In the genomic region with DNA sequence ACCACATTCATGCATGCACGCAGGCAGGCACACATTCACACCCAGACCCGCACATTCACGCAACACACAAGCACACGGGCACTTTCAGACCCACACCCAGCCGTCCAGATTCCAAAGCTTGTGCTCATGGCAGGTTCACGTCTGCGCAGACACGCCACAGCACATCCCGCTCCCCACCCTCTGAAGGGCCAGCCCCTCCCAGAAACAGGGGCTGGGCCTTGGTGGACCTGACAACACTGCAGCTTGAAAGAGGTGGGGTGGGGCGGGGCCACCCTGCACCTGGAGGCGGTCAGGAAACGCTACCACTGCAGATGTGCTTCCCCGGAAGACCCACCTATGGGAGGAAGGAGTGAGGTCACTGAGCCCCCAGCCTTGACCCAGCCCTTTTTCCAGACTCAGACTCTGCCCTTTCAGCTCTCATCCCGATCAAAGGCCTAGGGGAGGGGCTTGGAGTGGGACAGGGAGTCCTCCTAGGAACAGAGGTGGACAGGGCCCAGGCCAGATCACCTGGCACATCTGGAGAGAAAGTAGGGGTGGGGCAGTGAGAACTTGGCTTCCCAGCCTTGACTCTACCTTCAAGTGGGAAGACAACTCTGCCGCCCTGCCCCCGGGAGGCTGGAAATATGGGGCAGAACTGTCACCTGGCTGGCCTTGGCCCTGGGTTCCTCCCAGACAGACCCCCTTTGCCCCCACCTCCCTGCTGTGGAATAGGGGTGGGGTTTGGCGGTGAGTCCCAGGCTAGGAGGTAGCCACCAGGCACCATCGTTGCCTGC, we compare ENCODE assay signal across 9 cellular contexts. TPM values are rescaled to one million over a fixed set of nuclear protein-coding genes. Genes with fewer than 3 reads are reported as not detected.
DNase-seq lines count a peak whose midpoint lies in the region; ATAC-seq, FAIRE-seq and TF ChIP-seq lines count a peak whose summit lies in the region.
"Had no signal": no experiment of that assay in that cellular context is flagged by ENCODE, and none has a peak within 500 bp of the region (broad histone marks: within the 10 kb centered on the region; RNA-seq: fewer than 3 reads in every experiment).

No MANE protein-coding gene starts in this region.

- no peak overlapping the region for H3K9ac ChIP-seq in astrocyte (ENCODE audit: low read length)

- no peaks in the 10 kb centered on the region for H3K27me3 ChIP-seq in astrocyte (ENCODE audit: insufficient read depth, low read length)

- H3K4me1 Mint-ChIP-seq in astrocyte (ENCODE audit: low read depth, unreplicated experiment) = peaks cover 14% of the 10 kb centered on the region
- peaks cover 6% of the 10 kb centered on the region for H3K4me1 Mint-ChIP-seq in activated naive CD8-positive, alpha-beta T cell treated with anti-CD3 and anti-CD28 coated beads, Interleukin-2, amount 50 U/mL, for 24 hours

- no peak overlapping the region for H3K4me3 Mint-ChIP-seq in astrocyte (ENCODE audit: unreplicated experiment)
- H3K4me3 Mint-ChIP-seq in activated naive CD8-positive, alpha-beta T cell treated with anti-CD3 and anti-CD28 coated beads, Interleukin-2, amount 50 U/mL, for 24 hours = no peak overlapping the region
- H3K4me3 Mint-ChIP-seq: T-cell had no signal

- H3K36me3 ChIP-seq in astrocyte (ENCODE audit: insufficient read depth, low read length) = no peaks in the 10 kb centered on the region

- H3K36me3 Mint-ChIP-seq in astrocyte (ENCODE audit: low read depth, unreplicated experiment) = peaks cover 7% of the 10 kb centered on the region
- no peaks in the 10 kb centered on the region for H3K36me3 Mint-ChIP-seq in activated naive CD8-positive, alpha-beta T cell treated with anti-CD3 and anti-CD28 coated beads, Interleukin-2, amount 50 U/mL, for 24 hours (ENCODE audit: low read depth)
- H3K36me3 Mint-ChIP-seq: T-cell had no signal

- H3K27ac Mint-ChIP-seq in astrocyte (ENCODE audit: unreplicated experiment) = peak overlapping the region; percentile 37
- no peak overlapping the region for H3K27ac Mint-ChIP-seq in activated naive CD8-positive, alpha-beta T cell treated with anti-CD3 and anti-CD28 coated beads, Interleukin-2, amount 50 U/mL, for 24 hours
- H3K27ac Mint-ChIP-seq: T-cell had no signal

- no peaks in the 10 kb centered on the region for H3K9me3 Mint-ChIP-seq in astrocyte (ENCODE audit: unreplicated experiment)
- no peaks in the 10 kb centered on the region for H3K9me3 Mint-ChIP-seq in activated naive CD8-positive, alpha-beta T cell treated with anti-CD3 and anti-CD28 coated beads, Interleukin-2, amount 50 U/mL, for 24 hours
- H3K9me3 Mint-ChIP-seq: T-cell had no signal

- no peak for ATAC-seq in activated naive CD8-positive, alpha-beta T cell treated with anti-CD3 and anti-CD28 coated beads, Interleukin-2, amount 50 U/mL, for 24 hours
- no peak for ATAC-seq in HG03175 (IDR thresholded peaks at IDR 0.05; ENCODE audit: unreplicated experiment)

- no peak overlapping the region for H2AFZ ChIP-seq in astrocyte (ENCODE audit: low read depth, low read length)

- TF ChIP-seq CTCF in astrocyte (IDR thresholded peaks at IDR 0.05; ENCODE audit: insufficient read depth, low read depth, low read length) = no peak

- H3K27ac ChIP-seq in astrocyte (ENCODE audit: low read depth, low read length) = no peak overlapping the region

- peak; percentile 32 to 67 for DNase-seq in SHP77 (lab: John Stamatoyannopoulos, UW)
- DNase-seq in SHP77 treated with DMSO at 0.1 percent for 48 hours (lab: John Stamatoyannopoulos, UW) = no peak
- peak; percentile 69 for DNase-seq in astrocyte (ENCODE audit: low read depth)
- DNase-seq in kidney tubule cell (ENCODE audit: low spot score) = peak; percentile 97
- DNase-seq in urothelium cell line (ENCODE audit: low spot score) = peak; percentile 72
- no peak for DNase-seq in activated naive CD8-positive, alpha-beta T cell treated with anti-CD3 and anti-CD28 coated beads, Interleukin-2, amount 50 U/mL, for 24 hours
- no peak for DNase-seq in SKM-1 treated with dmso at 0.1 percent for 144 hours (lab: John Stamatoyannopoulos, UW; ENCODE audit: unreplicated experiment)

- no peaks in the 10 kb centered on the region for H3K79me2 ChIP-seq in astrocyte (ENCODE audit: insufficient read depth, low read length)

- peaks cover 10% of the 10 kb centered on the region for H3K4me1 ChIP-seq in astrocyte (ENCODE audit: insufficient read depth, low read length)

- no peaks in the 10 kb centered on the region for H3K27me3 Mint-ChIP-seq in astrocyte (ENCODE audit: low read depth, unreplicated experiment)
- no peaks in the 10 kb centered on the region for H3K27me3 Mint-ChIP-seq in activated naive CD8-positive, alpha-beta T cell treated with anti-CD3 and anti-CD28 coated beads, Interleukin-2, amount 50 U/mL, for 24 hours

- H3K4me3 ChIP-seq in astrocyte (ENCODE audit: insufficient read depth, low read depth, low read length) = no peak overlapping the region

- FAIRE-seq in astrocyte (lab: Jason Lieb, UNC) = no peak
- no peak for FAIRE-seq in urothelium cell line (lab: Jason Lieb, UNC)

- peak overlapping the region; percentile 65 for H3K4me2 ChIP-seq in astrocyte (ENCODE audit: low read length)

- peaks cover 7% of the 10 kb centered on the region for H4K20me1 ChIP-seq in astrocyte (ENCODE audit: insufficient read depth, low read length)

- no peaks in the 10 kb centered on the region for H3K9me3 ChIP-seq in astrocyte (ENCODE audit: insufficient read depth, low read depth, low read length)

RNA-seq across cellular contexts. Expression of a gene that starts 11.0 kb away (rescaled TPM):
- 81.5 and 110 TPM in 2 replicates for total RNA-seq in astrocyte

RNA-seq across cellular contexts. Expression of a gene that starts 12.0 kb away (rescaled TPM):
- total RNA-seq in astrocyte = 446 and 584 TPM in 2 replicates

RNA-seq across cellular contexts. Expression of a gene that starts 14.3 kb away (rescaled TPM):
- total RNA-seq in astrocyte = 236 TPM in 2 replicates

RNA-seq across cellular contexts. Expression of a gene that starts 35.2 kb away (rescaled TPM):
- total RNA-seq in astrocyte = 47.4 and 56.1 TPM in 2 replicates

RNA-seq across cellular contexts. Expression of a gene that starts 36.8 kb away (rescaled TPM):
- total RNA-seq in astrocyte = not detected in 2 replicates
- total RNA-seq: T-cell had no signal

Comparison
In these comparisons a context has a peak if more than half of its experiments do, and no peak if none do; other contexts are left out.
1. DNase-seq: peak in SHP77 (2 of 2), astrocyte (single experiment), kidney tubule cell (single experiment) and urothelium cell line (single experiment); none in SHP77 treated with DMSO at 0.1 percent for 48 hours (single experiment), activated naive CD8-positive, alpha-beta T cell treated with anti-CD3 and anti-CD28 coated beads, Interleukin-2, amount 50 U/mL, for 24 hours (single experiment) and SKM-1 treated with dmso at 0.1 percent for 144 hours (single experiment).